ENCODE assay signal across 19 cellular contexts in genomic region chr17:42202159-42202558, GRCh38. TPM values are rescaled to one million over a fixed set of nuclear protein-coding genes. Genes with fewer than 3 reads are reported as not detected.
A peak's percentile ranks its signal among the peaks of the same experiment; 100 is the strongest.
DNase-seq lines count a peak whose midpoint lies in the region; ATAC-seq, FAIRE-seq and TF ChIP-seq lines count a peak whose summit lies in the region.
"Had no signal": no experiment of that assay in that cellular context is flagged by ENCODE, and none has a peak within 500 bp of the region (broad histone marks: within the 10 kb centered on the region; RNA-seq: fewer than 3 reads in every experiment).

No MANE protein-coding gene starts in this region.

- intact Hi-C loops in Caco-2 (cut with micrococcal nuclease; ENCODE audit: unreplicated experiment) (no loop called here), kidney (cut with DNase I) (no loop called here), esophagus squamous epithelium (cut with DNase I) (no loop called here)

- no peak for DNase-seq in activated naive CD8-positive, alpha-beta T cell treated with anti-CD3 and anti-CD28 coated beads for 36 hours
- DNase-seq in activated naive CD8-positive, alpha-beta T cell treated with anti-CD3 and anti-CD28 coated beads, Interleukin-2, amount 50 U/mL, for 24 hours = no peak
- DNase-seq in Caco-2 = no peak
- no peak for DNase-seq in kidney
- no peak for DNase-seq in stimulated activated naive B cell treated with anti-CD40 and anti-IgM and Interleukin-4, amounts not matched to agents 10 μg/mL and 1 μg/mL and 100 μg/mL, for 72 hours
- DNase-seq in esophagus squamous epithelium (lab: John Stamatoyannopoulos, UW) = no peak
- no peak for DNase-seq in central memory CD4-positive, alpha-beta T cell
- DNase-seq: CD8-positive, alpha-beta memory T cell; DMS79 treated with DMSO at 0.1 percent for 48 hours; H7; MG63; NCI-H1092; NCI-H146; NCI-H2081 treated with DMSO at 0.1 percent for 48 hours; NCI-H510A; NCI-H774; PC-3 had no signal

- no peak for TF ChIP-seq POLR2A in esophagus squamous epithelium (IDR thresholded peaks at IDR 0.05)

- H3K27me3 Mint-ChIP-seq in activated naive CD8-positive, alpha-beta T cell treated with anti-CD3 and anti-CD28 coated beads for 36 hours = no peaks in the 10 kb centered on the region
- no peaks in the 10 kb centered on the region for H3K27me3 Mint-ChIP-seq in activated naive CD8-positive, alpha-beta T cell treated with anti-CD3 and anti-CD28 coated beads, Interleukin-2, amount 50 U/mL, for 24 hours
- H3K27me3 Mint-ChIP-seq in Caco-2 (ENCODE audit: insufficient read depth, unreplicated experiment) = no peaks in the 10 kb centered on the region
- no peaks in the 10 kb centered on the region for H3K27me3 Mint-ChIP-seq in stimulated activated naive B cell treated with anti-CD40 and anti-IgM and Interleukin-4, amounts not matched to agents 10 μg/mL and 1 μg/mL and 100 μg/mL, for 72 hours

- no peak overlapping the region for H3K9ac ChIP-seq in kidney (ENCODE audit: low read length in 2 of 2)

- CTCF ChIA-PET in Caco-2 (lab: Charles Lee) = interaction anchor here (0.6 kb wide), 1 partner anchor 13 kb away, joined by 3 read pairs; no protein-coding TSS in a partner anchor

- no peaks in the 10 kb centered on the region for H3K9me3 Mint-ChIP-seq in activated naive CD8-positive, alpha-beta T cell treated with anti-CD3 and anti-CD28 coated beads for 36 hours
- no peaks in the 10 kb centered on the region for H3K9me3 Mint-ChIP-seq in activated naive CD8-positive, alpha-beta T cell treated with anti-CD3 and anti-CD28 coated beads, Interleukin-2, amount 50 U/mL, for 24 hours
- no peaks in the 10 kb centered on the region for H3K9me3 Mint-ChIP-seq in Caco-2 (ENCODE audit: unreplicated experiment)
- no peaks in the 10 kb centered on the region for H3K9me3 Mint-ChIP-seq in stimulated activated naive B cell treated with anti-CD40 and anti-IgM and Interleukin-4, amounts not matched to agents 10 μg/mL and 1 μg/mL and 100 μg/mL, for 72 hours
- H3K9me3 Mint-ChIP-seq: CD8-positive, alpha-beta memory T cell had no signal

- BruUV-seq in Caco-2 (replicated peaks; lab: Mats Ljungman, UMichigan) = no TSS peak

- H3K27me3 ChIP-seq in Caco-2 (replicated peaks; ENCODE audit: control insufficient read depth, insufficient read depth, low read length) (no peaks in the 10 kb centered on the region), esophagus squamous epithelium (no peaks in the 10 kb centered on the region)
- H3K27me3 ChIP-seq: MG63 had no signal

- H3K4me1 ChIP-seq in Caco-2 (peaks cover 11% of the 10 kb centered on the region), kidney (ENCODE audit: control insufficient read depth in 1 of 2, insufficient read depth in 1 of 2, low read depth in 1 of 2, low read length in 2 of 2) (peaks cover 20 to 29% of the 10 kb centered on the region in 2 donors), esophagus squamous epithelium (no peaks in the 10 kb centered on the region)

- H3K4me3 ChIP-seq in Caco-2 (ENCODE audit: low read depth, low read length) (no peak overlapping the region), kidney (ENCODE audit: low read length in 2 of 2) (no peak overlapping the region), esophagus squamous epithelium (no peak overlapping the region)
- H3K4me3 ChIP-seq: MG63 had no signal

- POLR2A ChIA-PET in Caco-2 (lab: Charles Lee) = no interaction called here

- H3K9me3 ChIP-seq in Caco-2 (no peaks in the 10 kb centered on the region), kidney (ENCODE audit: control insufficient read depth in 1 of 2, low read length in 2 of 2) (no peaks in the 10 kb centered on the region), esophagus squamous epithelium (no peaks in the 10 kb centered on the region)
- H3K9me3 ChIP-seq: MG63 had no signal

- H3K36me3 Mint-ChIP-seq in activated naive CD8-positive, alpha-beta T cell treated with anti-CD3 and anti-CD28 coated beads for 36 hours = peaks cover 4% of the 10 kb centered on the region
- peaks cover 24% of the 10 kb centered on the region for H3K36me3 Mint-ChIP-seq in activated naive CD8-positive, alpha-beta T cell treated with anti-CD3 and anti-CD28 coated beads, Interleukin-2, amount 50 U/mL, for 24 hours (ENCODE audit: low read depth)
- peaks cover 46% of the 10 kb centered on the region for H3K36me3 Mint-ChIP-seq in Caco-2 (ENCODE audit: insufficient read depth, unreplicated experiment)
- H3K36me3 Mint-ChIP-seq in stimulated activated naive B cell treated with anti-CD40 and anti-IgM and Interleukin-4, amounts not matched to agents 10 μg/mL and 1 μg/mL and 100 μg/mL, for 72 hours = peaks cover 27 to 66% of the 10 kb centered on the region in 2 donors

- WGBS in esophagus squamous epithelium, 2 donors = 100% methylated on average over 1 of the region's 6 CpGs; no CpG with 5 or more reads in 1 of the 2 donors

- FAIRE-seq in kidney (lab: Jason Lieb, UNC) = no peak

- ATAC-seq in activated naive CD8-positive, alpha-beta T cell treated with anti-CD3 and anti-CD28 coated beads, Interleukin-2, amount 50 U/mL, for 24 hours = no peak
- ATAC-seq in stimulated activated naive B cell treated with anti-CD40 and anti-IgM and Interleukin-4, amounts not matched to agents 10 μg/mL and 1 μg/mL and 100 μg/mL, for 72 hours (replicated peaks) = no peak
- ATAC-seq: PC-3 had no signal

- peaks cover 4% of the 10 kb centered on the region for H3K4me1 Mint-ChIP-seq in activated naive CD8-positive, alpha-beta T cell treated with anti-CD3 and anti-CD28 coated beads for 36 hours
- H3K4me1 Mint-ChIP-seq in activated naive CD8-positive, alpha-beta T cell treated with anti-CD3 and anti-CD28 coated beads, Interleukin-2, amount 50 U/mL, for 24 hours = peaks cover 8% of the 10 kb centered on the region
- H3K4me1 Mint-ChIP-seq in Caco-2 (ENCODE audit: low read depth, unreplicated experiment) = peaks cover 13% of the 10 kb centered on the region
- peaks cover 8 to 21% of the 10 kb centered on the region in 2 donors for H3K4me1 Mint-ChIP-seq in stimulated activated naive B cell treated with anti-CD40 and anti-IgM and Interleukin-4, amounts not matched to agents 10 μg/mL and 1 μg/mL and 100 μg/mL, for 72 hours

- H3K27ac Mint-ChIP-seq in activated naive CD8-positive, alpha-beta T cell treated with anti-CD3 and anti-CD28 coated beads for 36 hours = peak overlapping the region; percentile 12
- no peak overlapping the region for H3K27ac Mint-ChIP-seq in activated naive CD8-positive, alpha-beta T cell treated with anti-CD3 and anti-CD28 coated beads, Interleukin-2, amount 50 U/mL, for 24 hours
- peak overlapping the region; percentile 1 for H3K27ac Mint-ChIP-seq in Caco-2 (ENCODE audit: unreplicated experiment)
- H3K27ac Mint-ChIP-seq in stimulated activated naive B cell treated with anti-CD40 and anti-IgM and Interleukin-4, amounts not matched to agents 10 μg/mL and 1 μg/mL and 100 μg/mL, for 72 hours = peak overlapping the region; percentile 48

- TF ChIP-seq CTCF in Caco-2 (IDR thresholded peaks at IDR 0.05; ENCODE audit: insufficient read depth in 1 of 2, low read depth in 1 of 2, low read length in 1 of 2, severe bottlenecking in 1 of 2, unreplicated experiment in 1 of 2) = no peak
- TF ChIP-seq CTCF in kidney (IDR thresholded peaks at IDR 0.05; ENCODE audit: borderline replicate concordance, extremely low read depth, insufficient read depth) = no peak
- TF ChIP-seq CTCF in esophagus squamous epithelium (IDR thresholded peaks at IDR 0.05) = no peak

- H3K4me3 Mint-ChIP-seq in activated naive CD8-positive, alpha-beta T cell treated with anti-CD3 and anti-CD28 coated beads for 36 hours = no peak overlapping the region
- no peak overlapping the region for H3K4me3 Mint-ChIP-seq in activated naive CD8-positive, alpha-beta T cell treated with anti-CD3 and anti-CD28 coated beads, Interleukin-2, amount 50 U/mL, for 24 hours
- no peak overlapping the region for H3K4me3 Mint-ChIP-seq in Caco-2 (ENCODE audit: unreplicated experiment)
- no peak overlapping the region for H3K4me3 Mint-ChIP-seq in stimulated activated naive B cell treated with anti-CD40 and anti-IgM and Interleukin-4, amounts not matched to agents 10 μg/mL and 1 μg/mL and 100 μg/mL, for 72 hours
- H3K4me3 Mint-ChIP-seq: CD8-positive, alpha-beta memory T cell had no signal

- H3K36me3 ChIP-seq in Caco-2 (ENCODE audit: control insufficient read depth, insufficient read depth, low read length) = no peaks in the 10 kb centered on the region
- peaks cover 10 to 15% of the 10 kb centered on the region in 2 donors for H3K36me3 ChIP-seq in kidney (ENCODE audit: control insufficient read depth in 1 of 2, insufficient read depth in 2 of 2, low read length in 2 of 2)
- H3K36me3 ChIP-seq in esophagus squamous epithelium = peaks cover 0 to 78% (median 16%) of the 10 kb centered on the region in 3 donors

- H3K27ac ChIP-seq in kidney (ENCODE audit: low read depth in 2 of 2, low read length in 2 of 2) (peak overlapping the region; percentile 74 to 80), esophagus squamous epithelium (no peak overlapping the region)
- H3K27ac ChIP-seq: RWPE1 had no signal

RNA-seq across cellular contexts. Expression of gene GHDC, which starts 7.9 kb away (rescaled TPM):
- 10 to 100 TPM; 13.6 to 14.6 TPM for total RNA-seq in activated naive CD8-positive, alpha-beta T cell treated with anti-CD3 and anti-CD28 coated beads for 36 hours
- total RNA-seq in Caco-2 (2022) = 17.7 and 21.4 TPM in 2 replicates
- 41.2 TPM for total RNA-seq in kidney
- polyA plus RNA-seq in kidney (ENCODE audit: insufficient read depth, low read depth, low replicate concordance) = 37.0 TPM
- 10 to 100 TPM in 2 of 4 donors, 1 to 10 TPM in 2; 5.5 to 22.0 (median 13.1) TPM for total RNA-seq in esophagus squamous epithelium
- total RNA-seq: PC-3 had no signal

RNA-seq across cellular contexts. Expression of gene HCRT, which starts 16.9 kb away (rescaled TPM):
- not detected for total RNA-seq in activated naive CD8-positive, alpha-beta T cell treated with anti-CD3 and anti-CD28 coated beads for 36 hours
- total RNA-seq in Caco-2 (2022) (not detected in 2 replicates), kidney (not detected), esophagus squamous epithelium (not detected)
- not detected for polyA plus RNA-seq in kidney (ENCODE audit: insufficient read depth, low read depth, low replicate concordance)
- total RNA-seq: CD8-positive, alpha-beta memory T cell; G401; H7; PC-3 had no signal
- polyA plus RNA-seq: CD8-positive, alpha-beta memory T cell had no signal

RNA-seq across cellular contexts. Expression of gene KCNH4, which starts 21.2 kb away (rescaled TPM):
- under 1 TPM; 0.39 to 0.44 TPM for total RNA-seq in activated naive CD8-positive, alpha-beta T cell treated with anti-CD3 and anti-CD28 coated beads for 36 hours
- 0.07 and 0.37 TPM in 2 replicates for total RNA-seq in Caco-2 (2022)
- 0.35 TPM for total RNA-seq in kidney
- not detected for polyA plus RNA-seq in kidney (ENCODE audit: insufficient read depth, low read depth, low replicate concordance)
- under 1 TPM in 2 of 4 donors, not detected in 2; under 0.01 to 0.09 TPM for total RNA-seq in esophagus squamous epithelium
- total RNA-seq: G401, PC-3 had no signal
- polyA plus RNA-seq: CD8-positive, alpha-beta memory T cell had no signal

RNA-seq across cellular contexts. Expression of gene RAB5C, which starts 47.4 kb away (rescaled TPM):
- total RNA-seq in activated naive CD8-positive, alpha-beta T cell treated with anti-CD3 and anti-CD28 coated beads for 36 hours = 10 to 100 TPM; 44.4 to 48.9 TPM
- total RNA-seq in Caco-2 (2022) (151 and 155 TPM in 2 replicates), kidney (159 TPM), esophagus squamous epithelium (100 to 1,000 TPM in 1 of 4 donors, 10 to 100 TPM in 3; 68.5 to 107 (median 78.6) TPM)
- 286 TPM for polyA plus RNA-seq in kidney (ENCODE audit: insufficient read depth, low read depth, low replicate concordance)
- total RNA-seq: PC-3 had no signal

Comparison
In these comparisons a context has a peak if more than half of its experiments do, and no peak if none do; other contexts are left out.
1. H3K27ac ChIP-seq: peak in kidney (2 of 2); none in esophagus squamous epithelium (0 of 4).